Comparison of ENCODE assay signal across 24 cellular contexts in genomic region chr10:59945590-59945989, GRCh38. TPM values are rescaled to one million over a fixed set of nuclear protein-coding genes. Genes with fewer than 3 reads are reported as not detected.
DNase-seq lines count a peak whose midpoint lies in the region; ATAC-seq and TF ChIP-seq lines count a peak whose summit lies in the region.
"Had no signal": no experiment of that assay in that cellular context is flagged by ENCODE, and none has a peak within 500 bp of the region (broad histone marks: within the 10 kb centered on the region; RNA-seq: fewer than 3 reads in every experiment).

No MANE protein-coding gene starts in this region.

- no peak overlapping the region for H3K27ac ChIP-seq in HEK293 (ENCODE audit: extremely low read depth, low read depth, low read length)
- no peak overlapping the region for H3K27ac ChIP-seq in OCI-LY3 (ENCODE audit: low read length)
- H3K27ac ChIP-seq in CD8-positive, alpha-beta T cell (ENCODE audit: low read depth, low read length) = no peak overlapping the region
- H3K27ac ChIP-seq: 22Rv1, SK-N-MC had no signal

- peak overlapping the region; percentile 22; the same call in 1 of the 2 replicates for H3K4me2 ChIP-seq in OCI-LY3 (ENCODE audit: low read length)

- H3K4me1 Mint-ChIP-seq in CD8-positive, alpha-beta T cell (ENCODE audit: low read depth) = no peaks in the 10 kb centered on the region
- no peaks in the 10 kb centered on the region for H3K4me1 Mint-ChIP-seq in activated T-cell treated with anti-CD3 and anti-CD28 coated beads, Interleukin-2, amount 50 U/mL, for 4 hours (ENCODE audit: low read depth)
- H3K4me1 Mint-ChIP-seq: IgD-negative memory B cell had no signal

- peak; percentile 41 for DNase-seq in NOMO-1 treated with DMSO at 0.1 percent for 48 hours (lab: John Stamatoyannopoulos, UW; ENCODE audit: unreplicated experiment)
- no peak for DNase-seq in NOMO-1 treated with dmso at 0.1 percent for 144 hours (lab: John Stamatoyannopoulos, UW; ENCODE audit: unreplicated experiment)
- DNase-seq in epithelial cell of esophagus (ENCODE audit: low read depth) = peak; percentile 58
- no peak for DNase-seq in NCI-H2171 treated with DMSO at 0.1 percent for 48 hours (lab: John Stamatoyannopoulos, UW)
- no peak for DNase-seq in CD8-positive, alpha-beta T cell
- no peak for DNase-seq in activated T-cell treated with anti-CD3 and anti-CD28 coated beads, Interleukin-2, amount 50 U/mL, for 4 hours
- DNase-seq: ACHN, DMS153, DND-41, H9, HFFc6, NCI-H1048, NCI-H1417, NCI-H1694, NCI-H2029 treated with DMSO at 0.1 percent for 48 hours, NCI-H2227 treated with DMSO at 0.1 percent for 48 hours, NCI-H526 treated with DMSO at 0.1 percent for 48 hours, RPMI8226, SHP77 had no signal

- no peaks in the 10 kb centered on the region for H3K9me3 Mint-ChIP-seq in CD8-positive, alpha-beta T cell
- H3K9me3 Mint-ChIP-seq in activated T-cell treated with anti-CD3 and anti-CD28 coated beads, Interleukin-2, amount 50 U/mL, for 4 hours = no peaks in the 10 kb centered on the region
- H3K9me3 Mint-ChIP-seq: H9, HFFc6 had no signal

- no peaks in the 10 kb centered on the region for H3K27me3 ChIP-seq in OCI-LY3 (ENCODE audit: low read depth, low read length)
- H3K27me3 ChIP-seq in CD8-positive, alpha-beta T cell (ENCODE audit: insufficient read depth, low read length) = no peaks in the 10 kb centered on the region

- peaks cover 17% of the 10 kb centered on the region for H3K27me3 Mint-ChIP-seq in CD8-positive, alpha-beta T cell (ENCODE audit: low read depth)
- peaks cover 9% of the 10 kb centered on the region for H3K27me3 Mint-ChIP-seq in activated T-cell treated with anti-CD3 and anti-CD28 coated beads, Interleukin-2, amount 50 U/mL, for 4 hours (ENCODE audit: low read depth)

- no peaks in the 10 kb centered on the region for H3K36me3 Mint-ChIP-seq in CD8-positive, alpha-beta T cell
- H3K36me3 Mint-ChIP-seq in activated T-cell treated with anti-CD3 and anti-CD28 coated beads, Interleukin-2, amount 50 U/mL, for 4 hours (ENCODE audit: insufficient read depth) = no peaks in the 10 kb centered on the region

- no peak overlapping the region for H3K9ac ChIP-seq in OCI-LY3 (ENCODE audit: low read length)

- ATAC-seq in CD8-positive, alpha-beta T cell = no peak
- no peak for ATAC-seq in activated T-cell treated with anti-CD3 and anti-CD28 coated beads, Interleukin-2, amount 50 U/mL, for 4 hours

- no peaks in the 10 kb centered on the region for H3K36me3 ChIP-seq in HEK293 (ENCODE audit: control insufficient read depth in 2 of 2, insufficient read depth in 1 of 2, low read length in 2 of 2)
- H3K36me3 ChIP-seq in OCI-LY3 (replicated peaks; ENCODE audit: low read depth, low read length) = no peaks in the 10 kb centered on the region
- no peaks in the 10 kb centered on the region for H3K36me3 ChIP-seq in CD8-positive, alpha-beta T cell (ENCODE audit: insufficient read depth, low read length)

- intact Hi-C loops in CD8-positive, alpha-beta T cell (cut with DNase I, micrococcal nuclease) = no loop called here

- H3K4me1 ChIP-seq in HEK293 (ENCODE audit: control insufficient read depth, insufficient read depth, low read length) (no peaks in the 10 kb centered on the region), OCI-LY3 (ENCODE audit: low read length) (peaks cover 9% of the 10 kb centered on the region)
- no peaks in the 10 kb centered on the region for H3K4me1 ChIP-seq in CD8-positive, alpha-beta T cell (ENCODE audit: insufficient read depth, low read length)

- no peak overlapping the region for H3K4me3 Mint-ChIP-seq in CD8-positive, alpha-beta T cell
- H3K4me3 Mint-ChIP-seq in activated T-cell treated with anti-CD3 and anti-CD28 coated beads, Interleukin-2, amount 50 U/mL, for 4 hours = no peak overlapping the region
- H3K4me3 Mint-ChIP-seq: HFFc6 had no signal

- no peaks in the 10 kb centered on the region for H3K79me2 ChIP-seq in OCI-LY3 (ENCODE audit: low read length)

- no peak for TF ChIP-seq CTCF in HEK293 (tag by site-specific recombination; IDR thresholded peaks at IDR 0.05)
- no peak for TF ChIP-seq CTCF in OCI-LY3 (IDR thresholded peaks at IDR 0.05; ENCODE audit: low read depth, low read length)
- no peak for TF ChIP-seq CTCF in epithelial cell of esophagus (IDR thresholded peaks at IDR 0.05; ENCODE audit: insufficient read depth, low read depth, low read length, missing control alignments)
- no peak for TF ChIP-seq CTCF in CD8-positive, alpha-beta T cell (IDR thresholded peaks at IDR 0.05)

- no peaks in the 10 kb centered on the region for H4K20me1 ChIP-seq in OCI-LY3 (ENCODE audit: insufficient read depth, low read length)

- H3K4me3 ChIP-seq in HEK293 (ENCODE audit: low read depth, low read length) (no peak overlapping the region), OCI-LY3 (ENCODE audit: low read length) (no peak overlapping the region), epithelial cell of esophagus (ENCODE audit: low read length) (no peak overlapping the region)
- H3K4me3 ChIP-seq in CD8-positive, alpha-beta T cell (ENCODE audit: low read depth, low read length) = no peak overlapping the region
- H3K4me3 ChIP-seq: SK-N-MC had no signal

- POLR2A ChIA-PET in HEK293 (lab: Yijun Ruan, JAX) = no interaction called here
- POLR2A ChIA-PET in CD8-positive, alpha-beta T cell (lab: Charles Lee) = no interaction called here

- H3K27ac Mint-ChIP-seq in CD8-positive, alpha-beta T cell = no peak overlapping the region
- H3K27ac Mint-ChIP-seq: HFFc6, IgD-negative memory B cell had no signal

- CTCF ChIA-PET in HEK293 (lab: Yijun Ruan, JAX) = interaction anchor here (0.6 kb wide), 1 partner anchor 37 kb away, joined by 3 read pairs; no protein-coding TSS in a partner anchor
- CTCF ChIA-PET in CD8-positive, alpha-beta T cell (lab: Charles Lee) = no interaction called here

- H3K9me3 ChIP-seq in HEK293 (ENCODE audit: control insufficient read depth, insufficient read depth, low read depth, low read length) = no peaks in the 10 kb centered on the region
- no peaks in the 10 kb centered on the region for H3K9me3 ChIP-seq in OCI-LY3 (ENCODE audit: insufficient read depth, low read length)
- H3K9me3 ChIP-seq in CD8-positive, alpha-beta T cell (ENCODE audit: low read length) = no peaks in the 10 kb centered on the region

- 0 out of 2 replicates have a peak overlapping the region, but pooled peaks have one; percentile 39 for H2AFZ ChIP-seq in OCI-LY3 (ENCODE audit: low read depth, low read length)

TF ChIP-seq in HEK293, 187 proteins besides CTCF, POLR2A, EP300 and RAD21:
- TF ChIP-seq ZNF19 (tag by site-specific recombination; IDR thresholded peaks at IDR 0.05; ENCODE audit: low read depth) (no peak), ZNF544 (tag by site-specific recombination; IDR thresholded peaks at IDR 0.05) (no peak), ZBTB20 (tag by site-specific recombination; IDR thresholded peaks at IDR 0.05) (no peak), ZSCAN5A (tag by site-specific recombination; IDR thresholded peaks at IDR 0.05) (no peak), ZNF549 (tag by site-specific recombination; IDR thresholded peaks at IDR 0.05) (0 out of 2 replicates have a peak, but pooled peaks have one; percentile 8), ZNF571 (tag by site-specific recombination; IDR thresholded peaks at IDR 0.05) (no peak), ZSCAN23 (tag by site-specific recombination; IDR thresholded peaks at IDR 0.05) (no peak)

RNA-seq across cellular contexts. Expression of gene CCDC6, which starts 39.2 kb away (rescaled TPM):
- 10 to 100 TPM; 21.6 to 23.7 TPM for total RNA-seq in CD8-positive, alpha-beta T cell
- total RNA-seq in activated T-cell treated with anti-CD3 and anti-CD28 coated beads, Interleukin-2, amount 50 U/mL, for 4 hours = 10 to 100 TPM; 40.0 to 44.3 (median 40.9) TPM

Comparison
In these comparisons a context has a peak if more than half of its experiments do, and no peak if none do; other contexts are left out.
1. DNase-seq: peak in NOMO-1 treated with DMSO at 0.1 percent for 48 hours (single experiment) and epithelial cell of esophagus (single experiment); none in NOMO-1 treated with dmso at 0.1 percent for 144 hours (single experiment), NCI-H2171 treated with DMSO at 0.1 percent for 48 hours (single experiment), CD8-positive, alpha-beta T cell (0 of 7) and activated T-cell treated with anti-CD3 and anti-CD28 coated beads, Interleukin-2, amount 50 U/mL, for 4 hours (single experiment).